In genomic region chr9:134851015-134851414, GRCh38 we compare ENCODE assay signal across 23 cellular contexts. TPM values are rescaled to one million over a fixed set of nuclear protein-coding genes. Genes with fewer than 3 reads are reported as not detected.
"Had no signal": no experiment of that assay in that cellular context is flagged by ENCODE, and none has a peak within 500 bp of the region (broad histone marks: within the 10 kb centered on the region; RNA-seq: fewer than 3 reads in every experiment).

No MANE protein-coding gene starts in this region.

- H3K36me3 Mint-ChIP-seq: stimulated activated naive B cell treated with anti-CD40 and anti-IgM and Interleukin-4, amounts not matched to agents 10 μg/mL and 1 μg/mL and 100 μg/mL, for 72 hours had no signal

- H3K4me3 ChIP-seq: coronary artery, left lung, ovary, right lobe of liver, smooth muscle cell, thoracic aorta had no signal

- H3K4me1 ChIP-seq: left lung, right lobe of liver had no signal

- H3K4me1 Mint-ChIP-seq: stimulated activated naive B cell treated with anti-CD40 and anti-IgM and Interleukin-4, amounts not matched to agents 10 μg/mL and 1 μg/mL and 100 μg/mL, for 72 hours had no signal

- H3K27ac Mint-ChIP-seq: activated T-helper 1 cell treated with anti-CD3 and anti-CD28 coated beads, Interleukin-12 subunit alpha, Interleukin-12 subunit beta, Interleukin-2, Interleukin-4 antibody, amounts not matched to agents 30 ng/mL and 10 ng/mL and 1 ng/mL, durations not matched to agents 14 hours and 24 hours and 36 hours; stimulated activated naive B cell treated with anti-CD40 and anti-IgM and Interleukin-4, amounts not matched to agents 10 μg/mL and 1 μg/mL and 100 μg/mL, for 72 hours; T-helper 1 cell treated with Interleukin-12 subunit alpha and Interleukin-12 subunit beta and Interleukin-4 antibody, amounts not matched to agents 30 μg/mL and 1 μg/mL, for 36 hours had no signal

- H3K9me3 ChIP-seq: left lung, ovary, right lobe of liver, thoracic aorta had no signal

- ATAC-seq: left lung, right lobe of liver had no signal

- H3K27ac ChIP-seq: coronary artery, left lung, ovary, right lobe of liver, thoracic aorta, VCaP had no signal

- H3K36me3 ChIP-seq: left lung, ovary, right lobe of liver, thoracic aorta had no signal

- H3K9me3 Mint-ChIP-seq: activated T-helper 1 cell treated with anti-CD3 and anti-CD28 coated beads, Interleukin-12 subunit alpha, Interleukin-12 subunit beta, Interleukin-2, Interleukin-4 antibody, amounts not matched to agents 30 ng/mL and 10 ng/mL and 1 ng/mL, durations not matched to agents 14 hours and 24 hours and 36 hours; stimulated activated naive B cell treated with anti-CD40 and anti-IgM and Interleukin-4, amounts not matched to agents 10 μg/mL and 1 μg/mL and 100 μg/mL, for 72 hours; T-helper 1 cell treated with Interleukin-12 subunit alpha and Interleukin-12 subunit beta and Interleukin-4 antibody, amounts not matched to agents 30 μg/mL and 1 μg/mL, for 36 hours had no signal

- DNase-seq: activated CD4-positive, alpha-beta T cell treated with anti-CD3 and anti-CD28 coated beads, Interleukin-2, amount 50 U/mL, for 1 hour; activated CD4-positive, CD25-positive, alpha-beta regulatory T cell treated with anti-CD3 and anti-CD28 coated beads, Interleukin-2, amount 50 U/mL, for 72 hours; activated naive CD4-positive, alpha-beta T cell treated with Interleukin-2 at 50 U/mL for 16 hours; anterior cingulate cortex; erythroblast; foreskin melanocyte; glutamatergic neuron; hypothalamus; midbrain; stimulated activated CD4-positive, alpha-beta T cell treated with anti-CD3 and anti-CD28 coated beads, Interleukin-4, amount 100 ng/mL, for 24 hours; stimulated activated naive B cell treated with anti-CD40 and anti-IgM and Interleukin-4, amounts not matched to agents 10 μg/mL and 1 μg/mL and 100 μg/mL, for 72 hours had no signal

- H3K4me3 Mint-ChIP-seq: activated T-helper 1 cell treated with anti-CD3 and anti-CD28 coated beads, Interleukin-12 subunit alpha, Interleukin-12 subunit beta, Interleukin-2, Interleukin-4 antibody, amounts not matched to agents 30 ng/mL and 10 ng/mL and 1 ng/mL, durations not matched to agents 14 hours and 24 hours and 36 hours; stimulated activated naive B cell treated with anti-CD40 and anti-IgM and Interleukin-4, amounts not matched to agents 10 μg/mL and 1 μg/mL and 100 μg/mL, for 72 hours; T-helper 1 cell treated with Interleukin-12 subunit alpha and Interleukin-12 subunit beta and Interleukin-4 antibody, amounts not matched to agents 30 μg/mL and 1 μg/mL, for 36 hours had no signal

- H3K27me3 ChIP-seq: ovary, right lobe of liver had no signal

RNA-seq across cellular contexts. Expression of gene FCN2, which starts 29.6 kb away (rescaled TPM):
- total RNA-seq: activated T-helper 1 cell treated with anti-CD3 and anti-CD28 coated beads, Interleukin-12 subunit alpha, Interleukin-12 subunit beta, Interleukin-2, Interleukin-4 antibody, amounts not matched to agents 30 ng/mL and 10 ng/mL and 1 ng/mL, durations not matched to agents 14 hours and 24 hours and 36 hours; kidney epithelial cell; left lung; lung microvascular endothelial cell; pulmonary artery endothelial cell; smooth muscle cell; thoracic aorta had no signal
